In the genomic region with DNA sequence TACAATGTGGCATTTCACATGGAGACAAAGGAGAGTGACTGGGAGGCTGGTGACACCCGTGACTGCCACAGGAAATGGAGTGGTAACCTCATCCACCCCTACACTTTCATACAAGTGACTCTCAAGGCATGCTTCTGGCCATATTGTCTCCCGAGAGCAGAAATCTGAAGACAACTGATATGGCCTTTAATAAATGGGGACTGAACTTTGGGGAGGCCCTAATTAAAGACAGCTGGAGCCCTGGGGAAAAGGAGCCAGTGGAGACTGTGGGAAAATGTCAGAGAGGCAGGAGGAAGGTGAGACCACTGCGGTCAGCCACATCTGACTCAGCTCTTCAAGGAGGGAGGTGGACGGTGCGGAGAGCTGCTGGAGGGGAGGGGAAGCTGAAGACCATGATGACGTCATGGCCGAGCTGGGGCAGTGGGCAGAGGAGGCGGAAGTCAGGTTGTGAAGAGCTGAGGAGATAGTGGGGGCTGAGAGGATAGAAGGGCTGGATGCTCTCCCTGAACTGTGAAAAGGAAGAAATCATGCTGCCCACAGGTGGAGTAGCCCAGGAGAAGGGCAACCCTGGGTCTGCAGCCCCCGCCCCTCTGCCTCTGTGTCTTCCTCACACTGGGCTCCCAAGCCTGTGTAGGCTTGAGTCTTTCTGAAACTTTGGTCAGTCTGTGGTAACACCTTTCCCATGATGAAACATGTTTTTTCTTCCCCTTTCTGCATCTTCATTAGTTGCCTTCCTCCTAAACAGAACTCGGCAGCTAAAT, we compare ENCODE assay signal across 9 cellular contexts. TPM values are rescaled to one million over a fixed set of nuclear protein-coding genes. Genes with fewer than 3 reads are reported as not detected.
DNase-seq lines count a peak whose midpoint lies in the region; ATAC-seq and TF ChIP-seq lines count a peak whose summit lies in the region.
"Had no signal": no experiment of that assay in that cellular context is flagged by ENCODE, and none has a peak within 500 bp of the region (broad histone marks: within the 10 kb centered on the region; RNA-seq: fewer than 3 reads in every experiment).

No MANE protein-coding gene starts in this region.

- no peaks in the 10 kb centered on the region for H3K9me3 ChIP-seq in Peyer's patch
- H3K9me3 ChIP-seq in right atrium auricular region, result no peaks in the 10 kb centered on the region

- ATAC-seq in GM21786 (IDR thresholded peaks at IDR 0.05; ENCODE audit: unreplicated experiment), result peak; percentile 30
- no peak for ATAC-seq in GM19452 (IDR thresholded peaks at IDR 0.05; ENCODE audit: unreplicated experiment)
- no peak for ATAC-seq in HG03469 (IDR thresholded peaks at IDR 0.05; ENCODE audit: unreplicated experiment)
- no peak for ATAC-seq in activated T-cell treated with anti-CD3 and anti-CD28 coated beads, Interleukin-2, amount 50 U/mL, for 4 hours

- H3K4me1 ChIP-seq in Peyer's patch, result peaks cover 0 to 16% (median 0%) of the 10 kb centered on the region in 4 donors
- H3K4me1 ChIP-seq in right atrium auricular region, result peaks cover 0 to 18% of the 10 kb centered on the region in 2 donors
- H3K4me1 ChIP-seq: parathyroid adenoma had no signal

- TF ChIP-seq CTCF in AG10803 (conservative IDR thresholded peaks at IDR 0.05; ENCODE audit: low read length), result no peak
- TF ChIP-seq CTCF in Peyer's patch (IDR thresholded peaks at IDR 0.05), result no peak
- no peak for TF ChIP-seq CTCF in right atrium auricular region (IDR thresholded peaks at IDR 0.05)

- H3K27ac ChIP-seq in Peyer's patch (peak overlapping the region in 3 of 4 donors; percentile 6 to 63 (median 27)), right atrium auricular region (peak overlapping the region; percentile 13 to 23)
- H3K27ac ChIP-seq: parathyroid adenoma had no signal

- peak; percentile 86 for DNase-seq in AG10803 (ENCODE audit: low read depth)
- peak in 1 of 3 donors; percentile 39 for DNase-seq in Peyer's patch
- no peak for DNase-seq in right atrium auricular region (ENCODE audit: low spot score)
- no peak for DNase-seq in middle frontal gyrus (ENCODE audit: extremely low spot score, low spot score)
- DNase-seq in activated T-cell treated with anti-CD3 and anti-CD28 coated beads, Interleukin-2, amount 50 U/mL, for 4 hours, result no peak

- H3K4me3 ChIP-seq in AG10803 (ENCODE audit: low read length) (no peak overlapping the region), Peyer's patch (no peak overlapping the region), right atrium auricular region (no peak overlapping the region)

- no peak for TF ChIP-seq POLR2A in Peyer's patch (IDR thresholded peaks at IDR 0.05)

- no peaks in the 10 kb centered on the region for H3K27me3 ChIP-seq in Peyer's patch
- no peaks in the 10 kb centered on the region for H3K27me3 ChIP-seq in right atrium auricular region

- H3K36me3 ChIP-seq in Peyer's patch (no peaks in the 10 kb centered on the region), right atrium auricular region (no peaks in the 10 kb centered on the region)

- no peaks in the 10 kb centered on the region for H3K4me1 Mint-ChIP-seq in activated T-cell treated with anti-CD3 and anti-CD28 coated beads, Interleukin-2, amount 50 U/mL, for 4 hours (ENCODE audit: low read depth)

- H3K27me3 Mint-ChIP-seq in activated T-cell treated with anti-CD3 and anti-CD28 coated beads, Interleukin-2, amount 50 U/mL, for 4 hours (ENCODE audit: low read depth), result no peaks in the 10 kb centered on the region

- no peaks in the 10 kb centered on the region for H3K9me3 Mint-ChIP-seq in activated T-cell treated with anti-CD3 and anti-CD28 coated beads, Interleukin-2, amount 50 U/mL, for 4 hours

- no peaks in the 10 kb centered on the region for H3K36me3 Mint-ChIP-seq in activated T-cell treated with anti-CD3 and anti-CD28 coated beads, Interleukin-2, amount 50 U/mL, for 4 hours (ENCODE audit: insufficient read depth)

- no peak overlapping the region for H3K4me3 Mint-ChIP-seq in activated T-cell treated with anti-CD3 and anti-CD28 coated beads, Interleukin-2, amount 50 U/mL, for 4 hours

RNA-seq across cellular contexts. Expression of gene NCF2, which starts 14.0 kb away (rescaled TPM):
- 10 to 100 TPM in 1 of 4 donors, 1 to 10 TPM in 3; 1.6 to 13.2 (median 5.6) TPM for total RNA-seq in Peyer's patch
- 10 to 100 TPM in 1 of 2 donors, 1 to 10 TPM in 1; 3.2 to 10.7 TPM for total RNA-seq in right atrium auricular region
- total RNA-seq in activated T-cell treated with anti-CD3 and anti-CD28 coated beads, Interleukin-2, amount 50 U/mL, for 4 hours, result 1 to 10 TPM in 1 of 3 donors, under 1 TPM in 2; 0.66 to 1.9 (median 0.89) TPM

RNA-seq across cellular contexts. Expression of gene ARPC5, which starts 31.4 kb away (rescaled TPM):
- total RNA-seq in Peyer's patch, result 10 to 100 TPM; 57.9 to 86.7 (median 67.9) TPM
- 10 to 100 TPM; 39.2 to 47.0 TPM for total RNA-seq in right atrium auricular region
- total RNA-seq in activated T-cell treated with anti-CD3 and anti-CD28 coated beads, Interleukin-2, amount 50 U/mL, for 4 hours, result 100 to 1,000 TPM in 2 of 3 donors, 10 to 100 TPM in 1; 98.1 to 107 (median 100) TPM

RNA-seq across cellular contexts. Expression of gene APOBEC4, which starts 48.9 kb away (rescaled TPM):
- under 1 TPM in 1 of 4 donors, not detected in 3; 0.85 TPM for total RNA-seq in Peyer's patch
- not detected for total RNA-seq in right atrium auricular region
- total RNA-seq in activated T-cell treated with anti-CD3 and anti-CD28 coated beads, Interleukin-2, amount 50 U/mL, for 4 hours, result not detected
